In genomic region chr3:32951410-32951811, GRCh38 we compare ENCODE assay signal across 12 cellular contexts. TPM values are rescaled to one million over a fixed set of nuclear protein-coding genes. Genes with fewer than 3 reads are reported as not detected.
DNase-seq lines count a peak whose midpoint lies in the region; ATAC-seq, FAIRE-seq and TF ChIP-seq lines count a peak whose summit lies in the region.
"Had no signal": no experiment of that assay in that cellular context is flagged by ENCODE, and none has a peak within 500 bp of the region (broad histone marks: within the 10 kb centered on the region; RNA-seq: fewer than 3 reads in every experiment).

Gene CCR4 (plus strand): TSS chr3:32951644. CDS start chr3:32953423, 1,779 bp downstream.

- peaks cover 4% of the 10 kb centered on the region for H3K9me3 Mint-ChIP-seq in activated CD4-positive, alpha-beta T cell treated with anti-CD3 and anti-CD28 coated beads, Interleukin-2, amount 10 ng/mL, durations not matched to agents 7 days and 5 days

- H3K4me3 Mint-ChIP-seq in activated CD4-positive, alpha-beta T cell treated with anti-CD3 and anti-CD28 coated beads, Interleukin-2, amount 10 ng/mL, durations not matched to agents 7 days and 5 days: peak within 1 kb of the TSS; percentile 78

- POLR2A ChIA-PET in activated CD4-positive, alpha-beta T cell treated with anti-CD3 and anti-CD28 coated beads, Interleukin-2, amount 10 ng/mL, durations not matched to agents 7 days and 5 days (lab: Charles Lee): interaction anchor here (0.6 kb wide), 1 partner anchor 163 kb away, joined by 3 read pairs; the partner anchor contains the start of gene CRTAP

- TF ChIP-seq CTCF in GM13977 (IDR thresholded peaks at IDR 0.05; ENCODE audit: extremely low read depth, insufficient read depth, missing control alignments): no peak

- ATAC-seq in HG03565 (IDR thresholded peaks at IDR 0.05; ENCODE audit: unreplicated experiment): peak; percentile 50

- DNase-seq in activated CD4-positive, alpha-beta T cell treated with anti-CD3 and anti-CD28 coated beads, Interleukin-2, amount 10 ng/mL, durations not matched to agents 7 days and 5 days: peak; percentile 68
- peak; percentile 67 for DNase-seq in central memory CD4-positive, alpha-beta T cell
- DNase-seq in stimulated activated CD4-positive, alpha-beta T cell treated with anti-CD3 and anti-CD28 coated beads, Interleukin-4, amount 100 ng/mL, for 24 hours: peak; percentile 71
- no peak for DNase-seq in frontal cortex (ENCODE audit: low spot score in 2 of 2)
- DNase-seq in superior temporal gyrus (ENCODE audit: extremely low spot score): no peak
- no peak for DNase-seq in NCI-H1417 (lab: John Stamatoyannopoulos, UW)
- no peak for DNase-seq in GM13977 (ENCODE audit: low spot score)
- DNase-seq: NCI-H2081, SK-N-SH had no signal

- CTCF ChIA-PET in activated CD4-positive, alpha-beta T cell treated with anti-CD3 and anti-CD28 coated beads, Interleukin-2, amount 10 ng/mL, durations not matched to agents 7 days and 5 days (lab: Charles Lee): interaction anchor here (1.1 to 5.1 kb wide), 5 partner anchors 9 to 123 kb away, joined by 3 to 41 read pairs (median 5); no protein-coding TSS in a partner anchor

- peaks cover 69% of the 10 kb centered on the region for H3K4me1 Mint-ChIP-seq in activated CD4-positive, alpha-beta T cell treated with anti-CD3 and anti-CD28 coated beads, Interleukin-2, amount 10 ng/mL, durations not matched to agents 7 days and 5 days

- no peaks in the 10 kb centered on the region for H3K27me3 Mint-ChIP-seq in activated CD4-positive, alpha-beta T cell treated with anti-CD3 and anti-CD28 coated beads, Interleukin-2, amount 10 ng/mL, durations not matched to agents 7 days and 5 days

- H3K36me3 Mint-ChIP-seq in activated CD4-positive, alpha-beta T cell treated with anti-CD3 and anti-CD28 coated beads, Interleukin-2, amount 10 ng/mL, durations not matched to agents 7 days and 5 days (ENCODE audit: low read depth): peaks cover 32% of the 10 kb centered on the region

- FAIRE-seq in frontal cortex (lab: Jason Lieb, UNC): no peak

- in situ Hi-C loops in GM13977 (cut with MboI; ENCODE audit: low pct_unique_long_range_greater_than_20kb, low sequenced_read_pairs, unreplicated experiment): loop anchor here (5.0 to 25.0 kb wide), 2 partner anchors 121 to 836 kb away; partner anchors contain the start of gene PDCD6IP

- H3K27ac Mint-ChIP-seq in activated CD4-positive, alpha-beta T cell treated with anti-CD3 and anti-CD28 coated beads, Interleukin-2, amount 10 ng/mL, durations not matched to agents 7 days and 5 days: peak within 1 kb of the TSS; percentile 83

RNA-seq across cellular contexts. Expression of gene CCR4, which starts in this region (rescaled TPM):
- 10 to 100 TPM; 53.2 to 60.3 TPM for total RNA-seq in activated CD4-positive, alpha-beta T cell treated with anti-CD3 and anti-CD28 coated beads, Interleukin-2, amount 10 ng/mL, durations not matched to agents 7 days and 5 days
- total RNA-seq in frontal cortex: under 0.01 TPM
- total RNA-seq: Daoy, renal cortical epithelial cell had no signal

Comparison
In these comparisons a context has a peak if more than half of its experiments do, and no peak if none do; other contexts are left out.
1. RNA of gene CCR4 (total RNA-seq): 53.2 to 60.3 TPM in activated CD4-positive, alpha-beta T cell treated with anti-CD3 and anti-CD28 coated beads, Interleukin-2, amount 10 ng/mL, durations not matched to agents 7 days and 5 days; under 0.01 TPM in frontal cortex (single experiment); every median in the first group is over 10 times any median in the second.
2. DNase-seq: peak in activated CD4-positive, alpha-beta T cell treated with anti-CD3 and anti-CD28 coated beads, Interleukin-2, amount 10 ng/mL, durations not matched to agents 7 days and 5 days (single experiment), central memory CD4-positive, alpha-beta T cell (single experiment) and stimulated activated CD4-positive, alpha-beta T cell treated with anti-CD3 and anti-CD28 coated beads, Interleukin-4, amount 100 ng/mL, for 24 hours (single experiment); none in frontal cortex (0 of 2), superior temporal gyrus (single experiment), NCI-H1417 (0 of 3) and GM13977 (single experiment).